ENCODE assay signal across 16 cellular contexts in genomic region chr2:208006833-208007232, GRCh38. TPM values are rescaled to one million over a fixed set of nuclear protein-coding genes. Genes with fewer than 3 reads are reported as not detected.
A peak's percentile ranks its signal among the peaks of the same experiment; 100 is the strongest.
DNase-seq lines count a peak whose midpoint lies in the region; ATAC-seq and TF ChIP-seq lines count a peak whose summit lies in the region.
"Had no signal": no experiment of that assay in that cellular context is flagged by ENCODE, and none has a peak within 500 bp of the region (broad histone marks: within the 10 kb centered on the region; RNA-seq: fewer than 3 reads in every experiment).

No MANE protein-coding gene starts in this region.

- no peak overlapping the region for H3K14ac ChIP-seq in neuronal stem cell (ENCODE audit: low read length)

- no peak for TF ChIP-seq CTCF in activated B cell treated with CpG ODN at 0.5 μM for 24 hours (IDR thresholded peaks at IDR 0.05)
- TF ChIP-seq CTCF in nephron progenitor cell (IDR thresholded peaks at IDR 0.05), result no peak

- H3K9me3 ChIP-seq in neuronal stem cell (replicated peaks in 1 of 2; ENCODE audit: control insufficient read depth in 2 of 2, insufficient read depth in 1 of 2, low read depth in 1 of 2, low read length in 2 of 2), result no peaks in the 10 kb centered on the region
- H3K9me3 ChIP-seq: pancreas had no signal

- H3K23ac ChIP-seq in neuronal stem cell (ENCODE audit: low read depth, low read length, poor library complexity), result no peak overlapping the region

- H2BK120ac ChIP-seq in neuronal stem cell (ENCODE audit: low read depth, low read length), result no peak overlapping the region

- H3K27ac Mint-ChIP-seq in activated B cell treated with CpG ODN at 0.5 μM for 24 hours (no peak overlapping the region), nephron progenitor cell (no peak overlapping the region)

- H3K4ac ChIP-seq in neuronal stem cell (ENCODE audit: low read length), result no peak overlapping the region

- no peak overlapping the region for H2BK12ac ChIP-seq in neuronal stem cell (ENCODE audit: low read length)

- H4K91ac ChIP-seq in neuronal stem cell (ENCODE audit: low read depth, low read length, poor library complexity), result no peak overlapping the region

- CTCF ChIA-PET in activated B cell treated with CpG ODN at 0.5 μM for 24 hours (lab: Charles Lee), result no interaction called here

- intact Hi-C loops in activated B cell treated with CpG ODN at 0.5 μM for 24 hours (cut with micrococcal nuclease), result no loop called here

- H3K9me3 Mint-ChIP-seq in activated B cell treated with CpG ODN at 0.5 μM for 24 hours (no peaks in the 10 kb centered on the region), nephron progenitor cell (no peaks in the 10 kb centered on the region)
- H3K9me3 Mint-ChIP-seq: activated T-cell treated with anti-CD3 and anti-CD28 coated beads, Interleukin-2, amount 50 U/mL, for 4 hours; CD8-positive, alpha-beta memory T cell had no signal

- H3K36me3 ChIP-seq in neuronal stem cell (replicated peaks in 1 of 2; ENCODE audit: control insufficient read depth in 2 of 2, insufficient read depth in 2 of 2, low read length in 2 of 2), result no peaks in the 10 kb centered on the region
- H3K36me3 ChIP-seq: pancreas had no signal

- H3K4me1 Mint-ChIP-seq in activated B cell treated with CpG ODN at 0.5 μM for 24 hours (peaks cover 5% of the 10 kb centered on the region), nephron progenitor cell (no peaks in the 10 kb centered on the region)

- H2BK5ac ChIP-seq in neuronal stem cell (ENCODE audit: low read length), result no peak overlapping the region

- H3K36me3 Mint-ChIP-seq in activated B cell treated with CpG ODN at 0.5 μM for 24 hours (ENCODE audit: low read depth) (peaks cover 9% of the 10 kb centered on the region), nephron progenitor cell (ENCODE audit: low read depth) (peaks cover 1% of the 10 kb centered on the region)

- H3K27me3 ChIP-seq in neuronal stem cell (ENCODE audit: control insufficient read depth in 3 of 3, insufficient read depth in 3 of 3, low read depth in 1 of 3, low read length in 3 of 3), result no peaks in the 10 kb centered on the region
- H3K27me3 ChIP-seq: pancreas had no signal

- no peaks in the 10 kb centered on the region for H3K27me3 Mint-ChIP-seq in activated B cell treated with CpG ODN at 0.5 μM for 24 hours
- peaks cover 5% of the 10 kb centered on the region for H3K27me3 Mint-ChIP-seq in nephron progenitor cell (ENCODE audit: low read depth, poor library complexity)
- H3K27me3 Mint-ChIP-seq: CD8-positive, alpha-beta memory T cell had no signal

- no peak overlapping the region for H2BK15ac ChIP-seq in neuronal stem cell (ENCODE audit: low read length)

- H3K27ac ChIP-seq in neuronal stem cell (replicated peaks; ENCODE audit: low read length), result no peak overlapping the region
- H3K27ac ChIP-seq: pancreas had no signal

- DNase-seq in activated CD4-positive, CD25-positive, alpha-beta regulatory T cell (lab: John Stamatoyannopoulos, UW), result no peak
- DNase-seq in activated B cell treated with CpG ODN at 0.5 μM for 24 hours (no peak), kidney glomerular epithelial cell (lab: John Stamatoyannopoulos, UW) (peak; percentile 39), neuronal stem cell (ENCODE audit: low spot score) (no peak), nephron progenitor cell (no peak)
- DNase-seq: 8988T; activated T-cell treated with anti-CD3 and anti-CD28 coated beads, Interleukin-2, amount 50 U/mL, for 4 hours; aorta; CD8-positive, alpha-beta memory T cell; GDM1; NCI-H1048; pancreas; small intestine had no signal

- WGBS in neuronal stem cell (ENCODE audit: extremely low coverage in 2 of 2, insufficient read length in 2 of 2, insufficient replicate concordance in 1 of 2), 2 donors, result no CpG with 5 or more reads among the region's 5 CpGs

- H3K9ac ChIP-seq in neuronal stem cell (ENCODE audit: low read depth, low read length, poor library complexity), result no peak overlapping the region

- no peak overlapping the region for H2AFZ ChIP-seq in neuronal stem cell (ENCODE audit: low read length)

- H4K8ac ChIP-seq in neuronal stem cell (ENCODE audit: low read depth, low read length), result no peak overlapping the region

- POLR2A ChIA-PET in activated B cell treated with CpG ODN at 0.5 μM for 24 hours (lab: Charles Lee), result interaction anchor here (0.6 kb wide), 1 partner anchor 20 kb away, joined by 6 read pairs; no protein-coding TSS in a partner anchor

- H2AK5ac ChIP-seq in neuronal stem cell (ENCODE audit: low read depth, low read length), result no peak overlapping the region

- no peak overlapping the region for H3K18ac ChIP-seq in neuronal stem cell (ENCODE audit: low read length)

- ATAC-seq in activated CD4-positive, CD25-positive, alpha-beta regulatory T cell treated with anti-CD3 and anti-CD28 coated beads, Interleukin-2, amount 50 U/mL, for 24 hours, result peak; percentile 71 to 82
- peak; percentile 89 for ATAC-seq in HG02884 (IDR thresholded peaks at IDR 0.05; ENCODE audit: unreplicated experiment)
- ATAC-seq in activated B cell treated with CpG ODN at 0.5 μM for 24 hours (ENCODE audit: low read depth), result peak; percentile 28
- no peak for ATAC-seq in GM18873 (IDR thresholded peaks at IDR 0.05; ENCODE audit: low FRiP score, unreplicated experiment)
- ATAC-seq: pancreas had no signal

- peaks cover 0 to 5% of the 10 kb centered on the region in 2 donors for H3K4me1 ChIP-seq in neuronal stem cell (ENCODE audit: control insufficient read depth in 2 of 2, insufficient read depth in 1 of 2, low read depth in 1 of 2, low read length in 2 of 2)
- H3K4me1 ChIP-seq: pancreas had no signal

- no peak overlapping the region for H3K4me3 ChIP-seq in neuronal stem cell (ENCODE audit: low read length in 2 of 2)
- H3K4me3 ChIP-seq: pancreas had no signal

- H3K4me3 Mint-ChIP-seq in activated B cell treated with CpG ODN at 0.5 μM for 24 hours (no peak overlapping the region), nephron progenitor cell (no peak overlapping the region)
- H3K4me3 Mint-ChIP-seq: activated T-cell treated with anti-CD3 and anti-CD28 coated beads, Interleukin-2, amount 50 U/mL, for 4 hours; CD8-positive, alpha-beta memory T cell had no signal

- no peak overlapping the region for H3K4me2 ChIP-seq in neuronal stem cell (ENCODE audit: insufficient read depth, low read length, poor library complexity, severe bottlenecking)

- H3K79me1 ChIP-seq in neuronal stem cell (ENCODE audit: low read depth, low read length), result no peaks in the 10 kb centered on the region

RNA-seq across cellular contexts. Expression of gene PLEKHM3, which starts 18.5 kb away (rescaled TPM):
- 12.0 and 12.2 TPM in 2 replicates for total RNA-seq in activated B cell treated with CpG ODN at 0.5 μM for 24 hours
- polyA plus RNA-seq in neuronal stem cell (2013, experiment 1 of 2), result 8.9 TPM
- polyA plus RNA-seq in neuronal stem cell (2013, experiment 2 of 2), result 9.7 TPM
